24 cellular contexts compared by ENCODE assay signal in genomic region chr3:171346582-171346981, GRCh38.
DNase-seq lines count a peak whose midpoint lies in the region; ATAC-seq, FAIRE-seq and TF ChIP-seq lines count a peak whose summit lies in the region.
"Had no signal": no experiment of that assay in that cellular context is flagged by ENCODE, and none has a peak within 500 bp of the region (broad histone marks: within the 10 kb centered on the region; RNA-seq: fewer than 3 reads in every experiment).

No MANE protein-coding gene starts in this region.

- H4K91ac ChIP-seq in trophoblast cell (ENCODE audit: low read depth, low read length): no peak overlapping the region

- H3K4me2 ChIP-seq in trophoblast cell (ENCODE audit: low read length): no peak overlapping the region

- H3K4me3 Mint-ChIP-seq in CD14-positive monocyte: peak overlapping the region in 1 of 2 donors; percentile 64
- peak overlapping the region; percentile 45 for H3K4me3 Mint-ChIP-seq in natural killer cell treated with Interleukin-12 subunit alpha and Interleukin-12 subunit beta and Interleukin-15 and Interleukin-18, amount 100 ng/mL, for 72 hours
- H3K4me3 Mint-ChIP-seq: activated CD8-positive, alpha-beta T cell treated with anti-CD3 and anti-CD28 coated beads, Interleukin-2, amount 10 ng/mL, durations not matched to agents 7 days and 5 days had no signal

- no peak for TF ChIP-seq CTCF in CD14-positive monocyte (IDR thresholded peaks at IDR 0.05)
- no peak for TF ChIP-seq CTCF in colonic mucosa (IDR thresholded peaks at IDR 0.05)

- H3K27ac ChIP-seq in colonic mucosa: peak overlapping the region; percentile 23
- no peak overlapping the region for H3K27ac ChIP-seq in trophoblast cell (ENCODE audit: low read depth, low read length)
- H3K27ac ChIP-seq: neutrophil, sigmoid colon had no signal

- ATAC-seq in natural killer cell treated with Interleukin-12 subunit alpha and Interleukin-12 subunit beta and Interleukin-15 and Interleukin-18, amount 100 ng/mL, for 72 hours: no peak
- ATAC-seq in GM18870 (IDR thresholded peaks at IDR 0.05; ENCODE audit: unreplicated experiment): no peak
- ATAC-seq: activated CD8-positive, alpha-beta T cell treated with anti-CD3 and anti-CD28 coated beads, Interleukin-2, amount 10 ng/mL, durations not matched to agents 7 days and 5 days; HepG2; left lobe of liver had no signal

- no peak overlapping the region for H4K8ac ChIP-seq in trophoblast cell (ENCODE audit: low read depth, low read length)

- H3K27me3 ChIP-seq in colonic mucosa (no peaks in the 10 kb centered on the region), trophoblast cell (ENCODE audit: insufficient read depth, low read length) (no peaks in the 10 kb centered on the region)
- H3K27me3 ChIP-seq: ascending aorta, gastrocnemius medialis, neutrophil, sigmoid colon, upper lobe of left lung had no signal

- H3K79me1 ChIP-seq in trophoblast cell (ENCODE audit: low read length): no peaks in the 10 kb centered on the region

- H2AFZ ChIP-seq in trophoblast cell (ENCODE audit: insufficient read depth, low read length, poor library complexity): no peak overlapping the region

- peaks cover 45% of the 10 kb centered on the region for H3K4me1 Mint-ChIP-seq in CD14-positive monocyte
- peaks cover 54 to 67% of the 10 kb centered on the region in 2 donors for H3K4me1 Mint-ChIP-seq in natural killer cell treated with Interleukin-12 subunit alpha and Interleukin-12 subunit beta and Interleukin-15 and Interleukin-18, amount 100 ng/mL, for 72 hours (ENCODE audit: low read depth in 2 of 2)

- H4K12ac ChIP-seq in trophoblast cell (ENCODE audit: low read depth, low read length): no peak overlapping the region

- FAIRE-seq in GM18507 (lab: Jason Lieb, UNC) (peak; percentile 60), GM12891 (lab: Jason Lieb, UNC) (no peak)
- FAIRE-seq: HepG2 had no signal

- peaks cover 2 to 7% (median 3%) of the 10 kb centered on the region in 7 donors for H3K9me3 Mint-ChIP-seq in CD14-positive monocyte
- peaks cover 5% of the 10 kb centered on the region for H3K9me3 Mint-ChIP-seq in natural killer cell treated with Interleukin-12 subunit alpha and Interleukin-12 subunit beta and Interleukin-15 and Interleukin-18, amount 100 ng/mL, for 72 hours

- H2AK5ac ChIP-seq in trophoblast cell (ENCODE audit: low read length): no peak overlapping the region

- H3K14ac ChIP-seq in trophoblast cell (ENCODE audit: low read length): no peak overlapping the region

- intact Hi-C loops in CD14-positive monocyte (cut with micrococcal nuclease): no loop called here
- intact Hi-C loops in colonic mucosa (cut with DNase I): no loop called here

- H3K79me2 ChIP-seq in trophoblast cell (ENCODE audit: control insufficient read depth, insufficient read depth, low read length, poor library complexity): no peaks in the 10 kb centered on the region

- peaks cover 0 to 2% (median 1%) of the 10 kb centered on the region in 3 donors for H3K27me3 Mint-ChIP-seq in CD14-positive monocyte (ENCODE audit: low read depth in 3 of 3)
- no peaks in the 10 kb centered on the region for H3K27me3 Mint-ChIP-seq in natural killer cell treated with Interleukin-12 subunit alpha and Interleukin-12 subunit beta and Interleukin-15 and Interleukin-18, amount 100 ng/mL, for 72 hours

- no peak overlapping the region for H3K23ac ChIP-seq in trophoblast cell (ENCODE audit: low read length)

- TF ChIP-seq POLR2A in GM12891 (IDR thresholded peaks at IDR 0.05; ENCODE audit: low read depth, low read length): no peak

- H3K9me3 ChIP-seq in colonic mucosa (no peaks in the 10 kb centered on the region), trophoblast cell (ENCODE audit: insufficient read depth, low read depth, low read length) (no peaks in the 10 kb centered on the region)
- H3K9me3 ChIP-seq: ascending aorta, gastrocnemius medialis, neutrophil, sigmoid colon, upper lobe of left lung had no signal

- DNase-seq in CD14-positive monocyte (ENCODE audit: low spot score) (no peak), GM18507 (ENCODE audit: extremely low spot score, insufficient read length, low read depth) (no peak), colonic mucosa (no peak), trophoblast cell (no peak), GM12891 (ENCODE audit: insufficient read length, low spot score) (no peak)
- DNase-seq in natural killer cell treated with Interleukin-12 subunit alpha and Interleukin-12 subunit beta and Interleukin-15 and Interleukin-18, amount 100 ng/mL, for 72 hours (ENCODE audit: low spot score): no peak
- DNase-seq in activated CD8-positive, alpha-beta memory T cell treated with anti-CD3 and anti-CD28 coated beads, Interleukin-2, amount 50 U/mL, for 48 hours: no peak
- DNase-seq: activated CD4-positive, CD25-positive, alpha-beta regulatory T cell treated with anti-CD3 and anti-CD28 coated beads, Interleukin-2, amount 50 U/mL, for 72 hours; activated CD8-positive, alpha-beta T cell treated with anti-CD3 and anti-CD28 coated beads, Interleukin-2, amount 10 ng/mL, durations not matched to agents 7 days and 5 days; activated effector memory CD4-positive, alpha-beta T cell treated with Interleukin-2 at 50 U/mL for 16 hours; activated T-cell treated with anti-CD3 and anti-CD28 coated beads for 4 hours; cerebellar nuclear complex; gastrocnemius medialis; NCI-H1436; NCI-H345; SHP77 treated with DMSO at 0.1 percent for 48 hours; sigmoid colon; stimulated activated CD4-positive, alpha-beta T cell treated with anti-CD3 and anti-CD28 coated beads, Interleukin-4, amount 100 ng/mL, for 24 hours had no signal

- peak overlapping the region; percentile 93 to 99 (median 97) for H3K27ac Mint-ChIP-seq in CD14-positive monocyte
- H3K27ac Mint-ChIP-seq in natural killer cell treated with Interleukin-12 subunit alpha and Interleukin-12 subunit beta and Interleukin-15 and Interleukin-18, amount 100 ng/mL, for 72 hours: peak overlapping the region; percentile 26 to 57
- H3K27ac Mint-ChIP-seq: activated CD8-positive, alpha-beta T cell treated with anti-CD3 and anti-CD28 coated beads, Interleukin-2, amount 10 ng/mL, durations not matched to agents 7 days and 5 days had no signal

- no CpG with 5 or more reads among the region's 2 CpGs for WGBS in trophoblast cell (ENCODE audit: extremely low coverage, insufficient coverage, insufficient read length)

- H3K9ac ChIP-seq in colonic mucosa (ENCODE audit: low read depth in 2 of 2, low read length in 2 of 2) (no peak overlapping the region), trophoblast cell (ENCODE audit: low read length) (no peak overlapping the region)

- H3K4ac ChIP-seq in trophoblast cell (ENCODE audit: low read depth, low read length): no peak overlapping the region

- H3K36me3 ChIP-seq in colonic mucosa (no peaks in the 10 kb centered on the region), trophoblast cell (ENCODE audit: control insufficient read depth in 1 of 2, insufficient read depth in 2 of 2, low read length in 2 of 2) (no peaks in the 10 kb centered on the region)
- H3K36me3 ChIP-seq: ascending aorta, gastrocnemius medialis, neutrophil, sigmoid colon, upper lobe of left lung had no signal

- H2BK5ac ChIP-seq in trophoblast cell (ENCODE audit: low read depth, low read length, poor library complexity): no peak overlapping the region

- H2BK120ac ChIP-seq in trophoblast cell (ENCODE audit: insufficient read depth, low read length, poor library complexity): no peak overlapping the region

- no peak overlapping the region for H3K4me3 ChIP-seq in colonic mucosa
- H3K4me3 ChIP-seq in trophoblast cell (ENCODE audit: low read depth, low read length): no peak overlapping the region
- H3K4me3 ChIP-seq: ascending aorta, gastrocnemius medialis, sigmoid colon, upper lobe of left lung had no signal

- H3K18ac ChIP-seq in trophoblast cell (ENCODE audit: low read length): no peak overlapping the region

- no peak overlapping the region for H2BK12ac ChIP-seq in trophoblast cell (ENCODE audit: low read length)

- no peaks in the 10 kb centered on the region for H3K36me3 Mint-ChIP-seq in CD14-positive monocyte
- peaks cover 6% of the 10 kb centered on the region for H3K36me3 Mint-ChIP-seq in natural killer cell treated with Interleukin-12 subunit alpha and Interleukin-12 subunit beta and Interleukin-15 and Interleukin-18, amount 100 ng/mL, for 72 hours

- peaks cover 12% of the 10 kb centered on the region for H3K4me1 ChIP-seq in colonic mucosa
- H3K4me1 ChIP-seq in trophoblast cell (ENCODE audit: control insufficient read depth in 1 of 2, insufficient read depth in 2 of 2, low read length in 2 of 2): no peaks in the 10 kb centered on the region

TF ChIP-seq in GM12891, 5 proteins besides CTCF, POLR2A, EP300 and RAD21:
- TF ChIP-seq POU2F2 (IDR thresholded peaks at IDR 0.05; ENCODE audit: low read depth, low read length): no peak
- TF ChIP-seq TAF1 (IDR thresholded peaks at IDR 0.05; ENCODE audit: low read depth, low read length): no peak
- no peak for TF ChIP-seq SPI1 (IDR thresholded peaks at IDR 0.05; ENCODE audit: low read depth, low read length)
- no peak for TF ChIP-seq POLR2AphosphoS5 (IDR thresholded peaks at IDR 0.05; ENCODE audit: low read depth, low read length)
- TF ChIP-seq PAX5 (IDR thresholded peaks at IDR 0.05; ENCODE audit: insufficient read depth, low read length, severe bottlenecking): no peak
